Comparison of ENCODE assay signal across 18 cellular contexts in the genomic region with DNA sequence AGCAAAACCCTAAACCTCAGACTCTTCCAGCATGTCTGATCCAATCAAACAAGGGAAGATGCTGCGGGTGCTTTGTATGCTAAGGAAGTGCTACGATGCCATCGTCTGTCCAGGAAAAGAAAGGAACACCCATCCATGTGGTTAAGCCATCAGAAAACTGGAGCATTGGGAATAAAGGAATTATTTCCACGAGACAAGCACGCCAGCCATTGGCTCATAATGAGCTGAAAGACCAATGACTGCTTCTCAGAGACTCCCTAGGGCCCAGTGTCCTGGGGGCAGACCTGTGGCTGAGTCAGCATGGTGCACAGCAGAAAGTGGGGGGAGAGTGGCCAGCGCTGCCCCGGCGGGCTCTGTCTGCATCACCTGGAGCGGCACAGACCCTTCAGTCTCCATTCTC.
DNase-seq lines count a peak whose midpoint lies in the region; ATAC-seq and TF ChIP-seq lines count a peak whose summit lies in the region.
"Had no signal": no experiment of that assay in that cellular context is flagged by ENCODE, and none has a peak within 500 bp of the region (broad histone marks: within the 10 kb centered on the region; RNA-seq: fewer than 3 reads in every experiment).

No MANE protein-coding gene starts in this region.

- in situ Hi-C loops in G401 (cut with HindIII; ENCODE audit: low sequenced_read_pairs), result no loop called here

- WGBS in hepatocyte (ENCODE audit: low lambda C conversion rate, missing lambda C conversion rate), result 86% methylated on average over 9 of the region's 9 CpGs
- 87 to 91% methylated on average over 9 of the region's 9 CpGs for WGBS in sigmoid colon, 2 donors

- DNase-seq in AG09319 (ENCODE audit: extremely low read depth, low read depth), result no peak
- peak; percentile 76 for DNase-seq in G401 (ENCODE audit: low spot score)
- no peak for DNase-seq in hepatocyte (ENCODE audit: low spot score)
- DNase-seq in sigmoid colon, result no peak
- DNase-seq in CD1c-positive myeloid dendritic cell (ENCODE audit: extremely low spot score), result no peak
- DNase-seq: activated CD4-positive, alpha-beta memory T cell treated with anti-CD3 and anti-CD28 coated beads, Interleukin-2, amount 10 ng/mL, durations not matched to agents 7 days and 5 days; activated naive CD8-positive, alpha-beta T cell treated with anti-CD3 and anti-CD28 coated beads, Interleukin-2, amount 10 ng/mL, durations not matched to agents 7 days and 5 days; DMS 273 treated with DMSO at 0.1 percent for 48 hours; hypothalamus; kidney glomerular epithelial cell; mucosa of descending colon; MV-4-11; NCI-H345; small intestine had no signal

- H3K27me3 ChIP-seq in hepatocyte (no peaks in the 10 kb centered on the region), sigmoid colon (no peaks in the 10 kb centered on the region)

- TF ChIP-seq EP300 in sigmoid colon (IDR thresholded peaks at IDR 0.05), result no peak

- H2AFZ ChIP-seq in hepatocyte, result no peak overlapping the region

- H3K36me3 ChIP-seq in hepatocyte (replicated peaks; ENCODE audit: insufficient read depth, low read depth) (no peaks in the 10 kb centered on the region), sigmoid colon (no peaks in the 10 kb centered on the region)

- H3K27ac ChIP-seq in VCaP, result no peak overlapping the region
- no peak overlapping the region for H3K27ac ChIP-seq in hepatocyte
- H3K27ac ChIP-seq in sigmoid colon, result no peak overlapping the region

- H3K4me1 ChIP-seq in hepatocyte (ENCODE audit: insufficient read depth) (peaks cover 20% of the 10 kb centered on the region), sigmoid colon (peaks cover 0 to 8% (median 6%) of the 10 kb centered on the region in 4 donors)

- no peaks in the 10 kb centered on the region for H4K20me1 ChIP-seq in hepatocyte (ENCODE audit: insufficient read depth, poor library complexity, severe bottlenecking)

- no peak for ATAC-seq in GM21423 (IDR thresholded peaks at IDR 0.05; ENCODE audit: unreplicated experiment)
- ATAC-seq in GM18867 (IDR thresholded peaks at IDR 0.05; ENCODE audit: unreplicated experiment), result no peak
- ATAC-seq: esophagus mucosa, mucosa of descending colon had no signal

- H3K79me2 ChIP-seq in hepatocyte, result no peaks in the 10 kb centered on the region

- TF ChIP-seq CTCF in AG09319 (IDR thresholded peaks at IDR 0.05; ENCODE audit: low read depth, low read length) (peak; percentile 9), VCaP (conservative IDR thresholded peaks at IDR 0.05) (0 out of 2 replicates have a peak, but pooled peaks have one; percentile 19), hepatocyte (IDR thresholded peaks at IDR 0.05; ENCODE audit: poor library complexity) (peak; percentile 16), sigmoid colon (IDR thresholded peaks at IDR 0.05) (no peak)

- TF ChIP-seq POLR2A in sigmoid colon (IDR thresholded peaks at IDR 0.05), result no peak

- H3K4me2 ChIP-seq in hepatocyte, result no peak overlapping the region

- no peak overlapping the region for H3K4me3 ChIP-seq in hepatocyte
- no peak overlapping the region for H3K4me3 ChIP-seq in sigmoid colon
- H3K4me3 ChIP-seq: mucosa of descending colon had no signal

- no peaks in the 10 kb centered on the region for H3K9me3 ChIP-seq in hepatocyte (ENCODE audit: low read depth)
- no peaks in the 10 kb centered on the region for H3K9me3 ChIP-seq in sigmoid colon
- H3K9me3 ChIP-seq: mucosa of descending colon had no signal

- H3K9me2 ChIP-seq in hepatocyte (replicated peaks; ENCODE audit: insufficient read depth), result no peaks in the 10 kb centered on the region

- intact Hi-C loops in sigmoid colon (cut with DNase I), result no loop called here

Comparison
In these comparisons a context has a peak if more than half of its experiments do, and no peak if none do; other contexts are left out.
1. CTCF ChIP-seq: peak in AG09319 (single experiment), VCaP (single experiment) and hepatocyte (single experiment); none in sigmoid colon (0 of 4).